ENCODE assay signal across 1 cellular context in the genomic region with DNA sequence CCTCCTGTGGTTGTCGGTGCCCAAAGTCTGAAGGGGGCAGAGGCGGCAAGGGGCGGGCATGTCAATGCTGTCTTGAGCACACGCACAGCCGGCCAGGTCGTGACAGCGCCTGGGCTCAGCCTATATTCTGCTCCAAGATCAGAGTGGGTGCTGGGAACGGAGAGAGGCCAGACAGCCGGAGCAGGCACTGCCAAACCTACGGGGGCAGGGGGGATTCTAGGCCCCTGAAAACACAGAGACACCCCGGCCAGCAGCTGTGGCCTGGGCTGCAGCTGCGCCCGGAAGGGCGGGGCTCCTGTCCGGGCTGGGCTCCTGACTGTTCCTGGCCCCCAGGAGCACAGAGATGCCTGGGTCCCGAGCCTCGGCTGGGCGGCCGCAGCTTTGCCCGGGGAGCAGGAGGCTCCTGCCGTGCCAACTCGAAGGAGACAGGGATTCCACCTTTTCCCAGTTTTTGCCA.
TF ChIP-seq lines count a peak whose summit lies in the region.

No MANE protein-coding gene starts in this region.

TF ChIP-seq in HEK293, 187 proteins besides CTCF, POLR2A, EP300 and RAD21 (continued from another document):
- TF ChIP-seq ZNF623 (tag by site-specific recombination; IDR thresholded peaks at IDR 0.05) (no peak), ZNF248 (tag by site-specific recombination; IDR thresholded peaks at IDR 0.05) (no peak), ZBTB20 (tag by site-specific recombination; IDR thresholded peaks at IDR 0.05) (peak; percentile 77), ZNF211 (tag by site-specific recombination; IDR thresholded peaks at IDR 0.05; ENCODE audit: low read depth) (no peak), ZFHX2 (tag by site-specific recombination; conservative IDR thresholded peaks at IDR 0.05) (no peak), ZNF157 (tag by site-specific recombination; IDR thresholded peaks at IDR 0.05) (no peak), FEZF1 (tag by site-specific recombination; IDR thresholded peaks at IDR 0.05) (no peak), HIC1 (tag by site-specific recombination; IDR thresholded peaks at IDR 0.05) (peak; percentile 45), ZNF132 (tag by site-specific recombination; IDR thresholded peaks at IDR 0.05; ENCODE audit: borderline replicate concordance) (no peak), ZNF239 (tag by site-specific recombination; IDR thresholded peaks at IDR 0.05) (no peak)
